ENCODE assay signal across 10 cellular contexts in genomic region chr2:202632682-202633081, GRCh38. TPM values are rescaled to one million over a fixed set of nuclear protein-coding genes. Genes with fewer than 3 reads are reported as not detected.
DNase-seq lines count a peak whose midpoint lies in the region; ATAC-seq and TF ChIP-seq lines count a peak whose summit lies in the region.
"Had no signal": no experiment of that assay in that cellular context is flagged by ENCODE, and none has a peak within 500 bp of the region (broad histone marks: within the 10 kb centered on the region; RNA-seq: fewer than 3 reads in every experiment).

No MANE protein-coding gene starts in this region.

- peaks cover 10% of the 10 kb centered on the region for H3K36me3 Mint-ChIP-seq in activated naive CD4-positive, alpha-beta T cell treated with anti-CD3 and anti-CD28 coated beads, Interleukin-2, amount 10 ng/mL, durations not matched to agents 7 days and 5 days
- no peaks in the 10 kb centered on the region for H3K36me3 Mint-ChIP-seq in type B pancreatic cell

- peaks cover 4% of the 10 kb centered on the region for H3K27me3 Mint-ChIP-seq in activated naive CD4-positive, alpha-beta T cell treated with anti-CD3 and anti-CD28 coated beads, Interleukin-2, amount 10 ng/mL, durations not matched to agents 7 days and 5 days
- no peaks in the 10 kb centered on the region for H3K27me3 Mint-ChIP-seq in type B pancreatic cell
- H3K27me3 Mint-ChIP-seq: activated CD4-positive, alpha-beta memory T cell treated with anti-CD3 and anti-CD28 coated beads, Interleukin-2, amount 10 ng/mL, durations not matched to agents 7 days and 5 days had no signal

- in situ Hi-C loops in astrocyte of the spinal cord (cut with HindIII; ENCODE audit: low sequenced_read_pairs) = no loop called here

- no peak overlapping the region for H3K27ac Mint-ChIP-seq in activated naive CD4-positive, alpha-beta T cell treated with anti-CD3 and anti-CD28 coated beads, Interleukin-2, amount 10 ng/mL, durations not matched to agents 7 days and 5 days
- peak overlapping the region; percentile 33 for H3K27ac Mint-ChIP-seq in type B pancreatic cell
- H3K27ac Mint-ChIP-seq: activated CD4-positive, alpha-beta memory T cell treated with anti-CD3 and anti-CD28 coated beads, Interleukin-2, amount 10 ng/mL, durations not matched to agents 7 days and 5 days had no signal

- no peaks in the 10 kb centered on the region for H3K27me3 ChIP-seq in right atrium auricular region

- CTCF ChIA-PET in activated naive CD4-positive, alpha-beta T cell treated with anti-CD3 and anti-CD28 coated beads, Interleukin-2, amount 10 ng/mL, durations not matched to agents 7 days and 5 days (lab: Charles Lee) = no interaction called here

- H3K4me3 ChIP-seq in astrocyte of the spinal cord (ENCODE audit: low read depth, low read length) = no peak overlapping the region
- no peak overlapping the region for H3K4me3 ChIP-seq in right atrium auricular region

- H3K9me3 ChIP-seq in right atrium auricular region = no peaks in the 10 kb centered on the region

- H3K4me1 ChIP-seq in right atrium auricular region = peaks cover 0 to 20% of the 10 kb centered on the region in 2 donors

- peak overlapping the region; percentile 63 to 98 for H3K27ac ChIP-seq in right atrium auricular region
- H3K27ac ChIP-seq: epithelial cell of prostate had no signal

- H3K4me1 Mint-ChIP-seq in activated naive CD4-positive, alpha-beta T cell treated with anti-CD3 and anti-CD28 coated beads, Interleukin-2, amount 10 ng/mL, durations not matched to agents 7 days and 5 days = peaks cover 39% of the 10 kb centered on the region
- H3K4me1 Mint-ChIP-seq in type B pancreatic cell (ENCODE audit: unreplicated experiment) = peaks cover 22% of the 10 kb centered on the region

- ATAC-seq in HG03139 (IDR thresholded peaks at IDR 0.05; ENCODE audit: unreplicated experiment) = no peak

- no peaks in the 10 kb centered on the region for H3K9me3 Mint-ChIP-seq in activated naive CD4-positive, alpha-beta T cell treated with anti-CD3 and anti-CD28 coated beads, Interleukin-2, amount 10 ng/mL, durations not matched to agents 7 days and 5 days
- no peaks in the 10 kb centered on the region for H3K9me3 Mint-ChIP-seq in type B pancreatic cell
- H3K9me3 Mint-ChIP-seq: activated CD4-positive, alpha-beta memory T cell treated with anti-CD3 and anti-CD28 coated beads, Interleukin-2, amount 10 ng/mL, durations not matched to agents 7 days and 5 days had no signal

- peak overlapping the region; percentile 8 for H3K4me3 Mint-ChIP-seq in activated naive CD4-positive, alpha-beta T cell treated with anti-CD3 and anti-CD28 coated beads, Interleukin-2, amount 10 ng/mL, durations not matched to agents 7 days and 5 days
- peak overlapping the region; percentile 71 for H3K4me3 Mint-ChIP-seq in type B pancreatic cell
- H3K4me3 Mint-ChIP-seq: activated CD4-positive, alpha-beta memory T cell treated with anti-CD3 and anti-CD28 coated beads, Interleukin-2, amount 10 ng/mL, durations not matched to agents 7 days and 5 days had no signal

- H3K36me3 ChIP-seq in right atrium auricular region = no peaks in the 10 kb centered on the region

- no peak for DNase-seq in activated naive CD4-positive, alpha-beta T cell treated with anti-CD3 and anti-CD28 coated beads, Interleukin-2, amount 10 ng/mL, durations not matched to agents 7 days and 5 days
- DNase-seq in activated naive CD4-positive, alpha-beta T cell treated with anti-CD3 and anti-CD28 coated beads, Interleukin-2, amount 50 U/mL, for 16 hours = no peak
- peak; percentile 55 for DNase-seq in astrocyte of the spinal cord (ENCODE audit: low read depth, low spot score)
- DNase-seq in right atrium auricular region (ENCODE audit: low spot score) = peak; percentile 77
- DNase-seq in type B pancreatic cell (ENCODE audit: extremely low spot score, unreplicated experiment) = no peak
- no peak for DNase-seq in SKM-1 treated with dmso at 0.1 percent for 144 hours (lab: John Stamatoyannopoulos, UW; ENCODE audit: unreplicated experiment)
- DNase-seq in HuH-7.5 (ENCODE audit: low spot score) = no peak
- DNase-seq: activated CD4-positive, alpha-beta memory T cell treated with anti-CD3 and anti-CD28 coated beads, Interleukin-2, amount 10 ng/mL, durations not matched to agents 7 days and 5 days had no signal

- no peak for TF ChIP-seq CTCF in astrocyte of the spinal cord (IDR thresholded peaks at IDR 0.05; ENCODE audit: low read depth, low read length)
- no peak for TF ChIP-seq CTCF in right atrium auricular region (IDR thresholded peaks at IDR 0.05)
- no peak for TF ChIP-seq CTCF in type B pancreatic cell (conservative IDR thresholded peaks at IDR 0.05)

RNA-seq across cellular contexts. Expression of gene FAM117B, which starts 2.1 kb away (rescaled TPM):
- 1 to 10 TPM; 3.3 to 5.2 TPM for total RNA-seq in right atrium auricular region
- 11.5 and 21.4 TPM in 2 replicates for total RNA-seq in type B pancreatic cell (ENCODE audit: low replicate concordance)

Comparison
In these comparisons a context has a peak if more than half of its experiments do, and no peak if none do; other contexts are left out.
1. DNase-seq: peak in astrocyte of the spinal cord (single experiment) and right atrium auricular region (single experiment); none in activated naive CD4-positive, alpha-beta T cell treated with anti-CD3 and anti-CD28 coated beads, Interleukin-2, amount 10 ng/mL, durations not matched to agents 7 days and 5 days (single experiment), activated naive CD4-positive, alpha-beta T cell treated with anti-CD3 and anti-CD28 coated beads, Interleukin-2, amount 50 U/mL, for 16 hours (single experiment), type B pancreatic cell (single experiment), SKM-1 treated with dmso at 0.1 percent for 144 hours (single experiment) and HuH-7.5 (single experiment).